ENCODE assay signal across 1 cellular context in genomic region chr19:44303976-44304568, GRCh38.
TF ChIP-seq lines count a peak whose summit lies in the region.

No MANE protein-coding gene starts in this region.

TF ChIP-seq in HCT116, 20 proteins besides CTCF, POLR2A, EP300 and RAD21 (continued from another document):
- TF ChIP-seq REST (IDR thresholded peaks at IDR 0.05; ENCODE audit: low read depth), result no peak
- no peak for TF ChIP-seq CEBPB (IDR thresholded peaks at IDR 0.05; ENCODE audit: low read depth)
